ENCODE assay signal across 8 cellular contexts in genomic region chr5:126234563-126235195, GRCh38.
DNase-seq lines count a peak whose midpoint lies in the region; ATAC-seq and TF ChIP-seq lines count a peak whose summit lies in the region.

No MANE protein-coding gene starts in this region.

- in situ Hi-C loops in mammary epithelial cell (cut with MboI; ENCODE audit: low sequenced_read_pairs in 2 of 2), result no loop called here

- no TSS peak for BruUV-seq in mammary epithelial cell (replicated peaks; lab: Mats Ljungman, UMichigan)

- H3K79me2 ChIP-seq in mammary epithelial cell (ENCODE audit: insufficient read depth, low read length) (no peaks in the 10 kb centered on the region), neural progenitor cell (ENCODE audit: low read depth) (no peaks in the 10 kb centered on the region)

- no peak overlapping the region for H3K4me3 Mint-ChIP-seq in neural progenitor cell
- no peak overlapping the region for H3K4me3 Mint-ChIP-seq in activated T-cell treated with anti-CD3 and anti-CD28 coated beads, Interleukin-2, amount 50 U/mL, for 4 hours

- ATAC-seq in GM18511 (IDR thresholded peaks at IDR 0.05; ENCODE audit: unreplicated experiment), result peak; percentile 66
- no peak for ATAC-seq in GM21786 (IDR thresholded peaks at IDR 0.05; ENCODE audit: unreplicated experiment)
- ATAC-seq in activated T-cell treated with anti-CD3 and anti-CD28 coated beads, Interleukin-2, amount 50 U/mL, for 4 hours, result no peak

- H4K20me1 ChIP-seq in mammary epithelial cell (ENCODE audit: insufficient read depth, low read length), result no peaks in the 10 kb centered on the region
- no peaks in the 10 kb centered on the region for H4K20me1 ChIP-seq in neural progenitor cell (ENCODE audit: low read depth)

- no peak overlapping the region for H2AFZ ChIP-seq in mammary epithelial cell (ENCODE audit: low read depth, low read length)
- H2AFZ ChIP-seq in neural progenitor cell (replicated peaks), result peak overlapping the region; percentile 91

- no peaks in the 10 kb centered on the region for H3K9me3 ChIP-seq in AG04450 (ENCODE audit: control insufficient read depth, insufficient read depth, low read length)
- H3K9me3 ChIP-seq in mammary epithelial cell (replicated peaks; ENCODE audit: insufficient read depth, low read length), result no peaks in the 10 kb centered on the region
- H3K9me3 ChIP-seq in neural progenitor cell (ENCODE audit: low read depth), result no peaks in the 10 kb centered on the region

- no peaks in the 10 kb centered on the region for H3F3A ChIP-seq in neural progenitor cell (ENCODE audit: low read depth)

- H3K27me3 ChIP-seq in AG04450 (ENCODE audit: control insufficient read depth, insufficient read depth, low read length) (no peaks in the 10 kb centered on the region), mammary epithelial cell (ENCODE audit: insufficient read depth, low read length) (no peaks in the 10 kb centered on the region), neural progenitor cell (no peaks in the 10 kb centered on the region)

- H3K4me1 Mint-ChIP-seq in neural progenitor cell, result peaks cover 2% of the 10 kb centered on the region
- H3K4me1 Mint-ChIP-seq in activated T-cell treated with anti-CD3 and anti-CD28 coated beads, Interleukin-2, amount 50 U/mL, for 4 hours (ENCODE audit: low read depth), result no peaks in the 10 kb centered on the region

- H3K27ac ChIP-seq in AG04450 (ENCODE audit: low read depth, low read length), result no peak overlapping the region
- no peak overlapping the region for H3K27ac ChIP-seq in mammary epithelial cell (ENCODE audit: insufficient read depth, low read depth, low read length)
- no peak overlapping the region for H3K27ac ChIP-seq in neural progenitor cell

- H3K27me3 Mint-ChIP-seq in neural progenitor cell (ENCODE audit: insufficient read depth, low read depth), result peaks cover 2% of the 10 kb centered on the region
- H3K27me3 Mint-ChIP-seq in activated T-cell treated with anti-CD3 and anti-CD28 coated beads, Interleukin-2, amount 50 U/mL, for 4 hours (ENCODE audit: low read depth), result no peaks in the 10 kb centered on the region

- H3K9ac ChIP-seq in mammary epithelial cell (ENCODE audit: insufficient read depth, low read length), result no peak overlapping the region
- H3K9ac ChIP-seq in neural progenitor cell, result no peak overlapping the region

- H3K36me3 ChIP-seq in mammary epithelial cell (ENCODE audit: insufficient read depth, low read length) (no peaks in the 10 kb centered on the region), neural progenitor cell (no peaks in the 10 kb centered on the region)

- H3K9me3 Mint-ChIP-seq in neural progenitor cell, result peaks cover 19% of the 10 kb centered on the region
- H3K9me3 Mint-ChIP-seq in activated T-cell treated with anti-CD3 and anti-CD28 coated beads, Interleukin-2, amount 50 U/mL, for 4 hours, result peaks cover 3% of the 10 kb centered on the region

- intact Hi-C loops in mammary epithelial cell (cut with micrococcal nuclease), result loop anchor here (5.0 kb wide), 1 partner anchor 303 kb away; no protein-coding TSS in a partner anchor

- DNase-seq in AG04450 (ENCODE audit: low read depth, low spot score), result no peak
- DNase-seq in NCI-H1694 (lab: John Stamatoyannopoulos, UW), result peak; percentile 35
- DNase-seq in mammary epithelial cell, result peak; percentile 13
- peak; percentile 71 for DNase-seq in neural progenitor cell (ENCODE audit: low spot score)
- no peak for DNase-seq in activated effector memory CD4-positive, alpha-beta T cell treated with anti-CD3 and anti-CD28 coated beads, Interleukin-2, amount 50 U/mL, for 16 hours
- no peak for DNase-seq in activated T-cell treated with anti-CD3 and anti-CD28 coated beads, Interleukin-2, amount 50 U/mL, for 4 hours

- peaks cover 12% of the 10 kb centered on the region for H3K4me1 ChIP-seq in mammary epithelial cell (ENCODE audit: insufficient read depth, low read length)
- peaks cover 10% of the 10 kb centered on the region for H3K4me1 ChIP-seq in neural progenitor cell

- H3K4me2 ChIP-seq in mammary epithelial cell (ENCODE audit: insufficient read depth, low read depth, low read length) (no peak overlapping the region), neural progenitor cell (no peak overlapping the region)

- TF ChIP-seq CTCF in AG04450 (IDR thresholded peaks at IDR 0.05; ENCODE audit: low read depth, low read length) (peak; percentile 66), mammary epithelial cell (conservative IDR thresholded peaks at IDR 0.05 in 1 of 2, IDR thresholded peaks at IDR 0.05 in 1 of 2; ENCODE audit: extremely low read depth in 1 of 2, insufficient read depth in 1 of 2, low read depth in 1 of 2, low read length in 2 of 2) (peak; percentile 92 to 93), neural progenitor cell (IDR thresholded peaks at IDR 0.05) (peak; percentile 85)

- no peaks in the 10 kb centered on the region for H3K36me3 Mint-ChIP-seq in neural progenitor cell
- no peaks in the 10 kb centered on the region for H3K36me3 Mint-ChIP-seq in activated T-cell treated with anti-CD3 and anti-CD28 coated beads, Interleukin-2, amount 50 U/mL, for 4 hours (ENCODE audit: insufficient read depth)

- H3K27ac Mint-ChIP-seq in neural progenitor cell, result peak overlapping the region; percentile 11

- CTCF ChIA-PET in AG04450 (lab: Charles Lee) (no interaction called here), mammary epithelial cell (lab: Charles Lee; ENCODE audit: low non-redundant PET) (interaction anchor here (0.6 kb wide), 1 partner anchor 258 kb away, joined by 3 read pairs; no protein-coding TSS in a partner anchor)

- dilution Hi-C loops in mammary epithelial cell (cut with HindIII; ENCODE audit: low sequenced_read_pairs), result no loop called here

- H3K4me3 ChIP-seq in AG04450 (ENCODE audit: low read depth, low read length) (no peak overlapping the region), mammary epithelial cell (replicated peaks in 1 of 3; ENCODE audit: insufficient read depth in 1 of 3, low read depth in 2 of 3, low read length in 3 of 3) (no peak overlapping the region), neural progenitor cell (no peak overlapping the region)

- POLR2A ChIA-PET in AG04450 (lab: Yijun Ruan, JAX), result no interaction called here

- 65% methylated on average over 7 of the region's 7 CpGs for WGBS in mammary epithelial cell (ENCODE audit: low coverage, missing lambda C conversion rate)

Comparison
In these comparisons a context has a peak if more than half of its experiments do, and no peak if none do; other contexts are left out.
1. DNase-seq: peak in NCI-H1694 (single experiment), mammary epithelial cell (single experiment) and neural progenitor cell (single experiment); none in AG04450 (single experiment), activated effector memory CD4-positive, alpha-beta T cell treated with anti-CD3 and anti-CD28 coated beads, Interleukin-2, amount 50 U/mL, for 16 hours (single experiment) and activated T-cell treated with anti-CD3 and anti-CD28 coated beads, Interleukin-2, amount 50 U/mL, for 4 hours (single experiment).
2. Peak in every context shown above with its lines, with median percentiles within 50 percentile points of each other: CTCF ChIP-seq.